ENCODE assay signal across 1 cellular context in genomic region chr1:6471969-6472368, GRCh38.
TF ChIP-seq lines count a peak whose summit lies in the region.

No MANE protein-coding gene starts in this region.

TF ChIP-seq in H1, 55 proteins besides CTCF, POLR2A, EP300 and RAD21:
- TF ChIP-seq SIRT6 (IDR thresholded peaks at IDR 0.05; ENCODE audit: low read length) (no peak), TEAD4 (IDR thresholded peaks at IDR 0.05; ENCODE audit: low read depth, low read length) (no peak), CEBPB (IDR thresholded peaks at IDR 0.05; ENCODE audit: low read depth, low read length) (no peak), RFX5 (IDR thresholded peaks at IDR 0.05; ENCODE audit: borderline replicate concordance, low read depth, low read length) (no peak), EGR1 (IDR thresholded peaks at IDR 0.05; ENCODE audit: borderline replicate concordance, low read depth, low read length) (no peak), RXRA (IDR thresholded peaks at IDR 0.05; ENCODE audit: insufficient read depth, low read depth, low read length) (no peak), CHD7 (IDR thresholded peaks at IDR 0.05; ENCODE audit: insufficient replicate concordance, low read length) (no peak), HDAC2 (IDR thresholded peaks at IDR 0.05; ENCODE audit: borderline replicate concordance in 1 of 2, low read depth in 2 of 2, low read length in 2 of 2) (no peak), SP1 (IDR thresholded peaks at IDR 0.05; ENCODE audit: low read depth, low read length) (no peak), TAF7 (optimal IDR thresholded peaks at IDR 0.05; ENCODE audit: borderline replicate concordance, low read depth, low read length) (no peak), GTF2F1 (IDR thresholded peaks at IDR 0.05; ENCODE audit: borderline replicate concordance, low read depth, low read length) (no peak), TAF1 (IDR thresholded peaks at IDR 0.05; ENCODE audit: low read depth, low read length) (no peak)
